ENCODE assay signal across 22 cellular contexts in the genomic region with DNA sequence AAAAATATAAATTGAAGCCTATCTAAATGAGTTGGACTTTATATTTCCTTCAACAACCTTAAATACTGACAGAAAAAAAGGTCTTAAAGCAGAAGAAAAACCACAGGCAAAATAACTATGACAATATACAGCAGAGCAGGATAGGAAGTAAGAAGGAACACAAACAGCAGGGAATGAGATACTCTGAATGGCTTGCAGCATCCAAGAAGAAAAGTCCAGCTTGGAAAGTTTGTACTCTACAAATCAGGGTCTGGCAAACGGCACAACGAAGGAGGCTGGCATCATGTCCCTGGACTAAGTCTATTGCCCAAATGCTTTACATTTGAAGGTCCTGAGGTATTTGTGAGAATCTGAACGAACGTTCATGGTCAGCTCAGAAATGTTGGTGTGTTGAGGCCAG.
DNase-seq lines count a peak whose midpoint lies in the region; ATAC-seq, FAIRE-seq and TF ChIP-seq lines count a peak whose summit lies in the region.
"Had no signal": no experiment of that assay in that cellular context is flagged by ENCODE, and none has a peak within 500 bp of the region (broad histone marks: within the 10 kb centered on the region; RNA-seq: fewer than 3 reads in every experiment).

No MANE protein-coding gene starts in this region.

- no peaks in the 10 kb centered on the region for H3K9me2 ChIP-seq in hepatocyte (replicated peaks; ENCODE audit: insufficient read depth)
- H3K9me2 ChIP-seq: SK-N-SH had no signal

- no peak for FAIRE-seq in astrocyte (lab: Jason Lieb, UNC)
- FAIRE-seq: GM19239, H54 had no signal

- no peak overlapping the region for H3K27ac Mint-ChIP-seq in astrocyte (ENCODE audit: unreplicated experiment)
- no peak overlapping the region for H3K27ac Mint-ChIP-seq in stimulated activated effector memory CD8-positive, alpha-beta T cell treated with anti-CD3 and anti-CD28 coated beads, Interleukin-12 subunit alpha, Interleukin-12 subunit beta, amount 100 ng/mL, for 72 hours
- no peak overlapping the region for H3K27ac Mint-ChIP-seq in activated CD4-positive, alpha-beta T cell treated with anti-CD3 and anti-CD28 coated beads, Interleukin-2, amount 10 ng/mL, durations not matched to agents 24 days and 14 days
- H3K27ac Mint-ChIP-seq: CD8-positive, alpha-beta memory T cell had no signal

- no peaks in the 10 kb centered on the region for H3K27me3 Mint-ChIP-seq in astrocyte (ENCODE audit: low read depth, unreplicated experiment)
- H3K27me3 Mint-ChIP-seq in activated CD4-positive, alpha-beta T cell treated with anti-CD3 and anti-CD28 coated beads, Interleukin-2, amount 10 ng/mL, durations not matched to agents 24 days and 14 days, result no peaks in the 10 kb centered on the region
- H3K27me3 Mint-ChIP-seq: CD8-positive, alpha-beta memory T cell had no signal

- 66% methylated on average over 4 of the region's 4 CpGs for WGBS in hepatocyte (ENCODE audit: low lambda C conversion rate, missing lambda C conversion rate)

- H2AFZ ChIP-seq in astrocyte (ENCODE audit: low read depth, low read length) (peak overlapping the region; percentile 30), hepatocyte (peak overlapping the region; percentile 10)

- H3K36me3 ChIP-seq in astrocyte (ENCODE audit: insufficient read depth, low read length), result no peaks in the 10 kb centered on the region
- H3K36me3 ChIP-seq in hepatocyte (replicated peaks; ENCODE audit: insufficient read depth, low read depth), result no peaks in the 10 kb centered on the region
- no peaks in the 10 kb centered on the region for H3K36me3 ChIP-seq in rectal smooth muscle tissue (ENCODE audit: control insufficient read depth, insufficient read depth, low read length)

- DNase-seq in AG10803 (ENCODE audit: low read depth) (peak; percentile 42), astrocyte (ENCODE audit: low read depth) (no peak), hepatocyte (ENCODE audit: low spot score) (peak; percentile 6), SKM-1 treated with dmso at 0.1 percent for 144 hours (lab: John Stamatoyannopoulos, UW; ENCODE audit: unreplicated experiment) (no peak)
- no peak for DNase-seq in stimulated activated effector memory CD8-positive, alpha-beta T cell treated with anti-CD3 and anti-CD28 coated beads, Interleukin-12 subunit alpha, Interleukin-12 subunit beta, amount 100 ng/mL, for 72 hours (ENCODE audit: low spot score in 2 of 2)
- no peak for DNase-seq in activated CD4-positive, alpha-beta T cell treated with anti-CD3 and anti-CD28 coated beads, Interleukin-2, amount 10 ng/mL, durations not matched to agents 24 days and 14 days
- DNase-seq: Calu3; CD8-positive, alpha-beta memory T cell; DMS53; GDM1; Karpas-422; NCI-H1417; NCI-H187; NCI-H526; PC-3; SHP77 treated with DMSO at 0.1 percent for 48 hours; SK-N-SH had no signal

- H3K9ac ChIP-seq in astrocyte (ENCODE audit: low read length), result no peak overlapping the region
- peak overlapping the region; percentile 47 for H3K9ac ChIP-seq in rectal smooth muscle tissue (ENCODE audit: low read length)
- H3K9ac ChIP-seq: SK-N-SH had no signal

- H3K9me3 ChIP-seq in astrocyte (ENCODE audit: insufficient read depth, low read depth, low read length) (no peaks in the 10 kb centered on the region), hepatocyte (ENCODE audit: low read depth) (no peaks in the 10 kb centered on the region)
- H3K9me3 ChIP-seq: SK-N-SH had no signal

- H3K4me2 ChIP-seq in astrocyte (ENCODE audit: low read length), result no peak overlapping the region
- H3K4me2 ChIP-seq in hepatocyte, result no peak overlapping the region
- H3K4me2 ChIP-seq: SK-N-SH had no signal

- TF ChIP-seq CTCF in AG10803 (conservative IDR thresholded peaks at IDR 0.05; ENCODE audit: low read length) (no peak), astrocyte (IDR thresholded peaks at IDR 0.05; ENCODE audit: insufficient read depth, low read depth, low read length) (no peak), hepatocyte (IDR thresholded peaks at IDR 0.05; ENCODE audit: poor library complexity) (no peak)

- no peaks in the 10 kb centered on the region for H3K36me3 Mint-ChIP-seq in astrocyte (ENCODE audit: low read depth, unreplicated experiment)
- H3K36me3 Mint-ChIP-seq in stimulated activated effector memory CD8-positive, alpha-beta T cell treated with anti-CD3 and anti-CD28 coated beads, Interleukin-12 subunit alpha, Interleukin-12 subunit beta, amount 100 ng/mL, for 72 hours, result no peaks in the 10 kb centered on the region
- H3K36me3 Mint-ChIP-seq in activated CD4-positive, alpha-beta T cell treated with anti-CD3 and anti-CD28 coated beads, Interleukin-2, amount 10 ng/mL, durations not matched to agents 24 days and 14 days (ENCODE audit: low read depth), result no peaks in the 10 kb centered on the region
- H3K36me3 Mint-ChIP-seq: CD8-positive, alpha-beta memory T cell had no signal

- H3K4me1 Mint-ChIP-seq in astrocyte (ENCODE audit: low read depth, unreplicated experiment), result no peaks in the 10 kb centered on the region
- H3K4me1 Mint-ChIP-seq in stimulated activated effector memory CD8-positive, alpha-beta T cell treated with anti-CD3 and anti-CD28 coated beads, Interleukin-12 subunit alpha, Interleukin-12 subunit beta, amount 100 ng/mL, for 72 hours, result no peaks in the 10 kb centered on the region
- H3K4me1 Mint-ChIP-seq in activated CD4-positive, alpha-beta T cell treated with anti-CD3 and anti-CD28 coated beads, Interleukin-2, amount 10 ng/mL, durations not matched to agents 24 days and 14 days, result no peaks in the 10 kb centered on the region
- H3K4me1 Mint-ChIP-seq: CD8-positive, alpha-beta memory T cell had no signal

- ATAC-seq in stimulated activated effector memory CD8-positive, alpha-beta T cell treated with anti-CD3 and anti-CD28 coated beads, Interleukin-12 subunit alpha, Interleukin-12 subunit beta, amount 100 ng/mL, for 72 hours, result no peak
- no peak for ATAC-seq in HG02885 (IDR thresholded peaks at IDR 0.05; ENCODE audit: poor library complexity, unreplicated experiment)
- ATAC-seq: PC-3 had no signal

- H3K27ac ChIP-seq in astrocyte (ENCODE audit: low read depth, low read length) (no peak overlapping the region), hepatocyte (peak overlapping the region; percentile 40), rectal smooth muscle tissue (ENCODE audit: low read depth, low read length) (peak overlapping the region; percentile 48)
- H3K27ac ChIP-seq: C4-2B had no signal

- H3K4me3 ChIP-seq in AG10803 (ENCODE audit: low read length) (no peak overlapping the region), astrocyte (ENCODE audit: insufficient read depth, low read depth, low read length) (no peak overlapping the region), hepatocyte (no peak overlapping the region), rectal smooth muscle tissue (ENCODE audit: low read length) (no peak overlapping the region)

- no peak overlapping the region for H3K4me3 Mint-ChIP-seq in astrocyte (ENCODE audit: unreplicated experiment)
- H3K4me3 Mint-ChIP-seq in stimulated activated effector memory CD8-positive, alpha-beta T cell treated with anti-CD3 and anti-CD28 coated beads, Interleukin-12 subunit alpha, Interleukin-12 subunit beta, amount 100 ng/mL, for 72 hours, result no peak overlapping the region
- no peak overlapping the region for H3K4me3 Mint-ChIP-seq in activated CD4-positive, alpha-beta T cell treated with anti-CD3 and anti-CD28 coated beads, Interleukin-2, amount 10 ng/mL, durations not matched to agents 24 days and 14 days
- H3K4me3 Mint-ChIP-seq: CD8-positive, alpha-beta memory T cell had no signal

- H4K20me1 ChIP-seq in astrocyte (ENCODE audit: insufficient read depth, low read length) (no peaks in the 10 kb centered on the region), hepatocyte (ENCODE audit: insufficient read depth, poor library complexity, severe bottlenecking) (no peaks in the 10 kb centered on the region)

- H3K79me2 ChIP-seq in astrocyte (ENCODE audit: insufficient read depth, low read length) (no peaks in the 10 kb centered on the region), hepatocyte (no peaks in the 10 kb centered on the region)

- H3K4me1 ChIP-seq in astrocyte (ENCODE audit: insufficient read depth, low read length), result no peaks in the 10 kb centered on the region
- H3K4me1 ChIP-seq in hepatocyte (ENCODE audit: insufficient read depth), result no peaks in the 10 kb centered on the region
- H3K4me1 ChIP-seq in rectal smooth muscle tissue (ENCODE audit: control insufficient read depth, insufficient read depth, low read length), result peaks cover 4% of the 10 kb centered on the region

- H3K27me3 ChIP-seq in astrocyte (ENCODE audit: insufficient read depth, low read length), result no peaks in the 10 kb centered on the region
- H3K27me3 ChIP-seq in hepatocyte, result no peaks in the 10 kb centered on the region
- no peaks in the 10 kb centered on the region for H3K27me3 ChIP-seq in rectal smooth muscle tissue (ENCODE audit: control insufficient read depth, insufficient read depth, low read length)

- no peaks in the 10 kb centered on the region for H3K9me3 Mint-ChIP-seq in astrocyte (ENCODE audit: unreplicated experiment)
- peaks cover 19% of the 10 kb centered on the region for H3K9me3 Mint-ChIP-seq in stimulated activated effector memory CD8-positive, alpha-beta T cell treated with anti-CD3 and anti-CD28 coated beads, Interleukin-12 subunit alpha, Interleukin-12 subunit beta, amount 100 ng/mL, for 72 hours
- H3K9me3 Mint-ChIP-seq in activated CD4-positive, alpha-beta T cell treated with anti-CD3 and anti-CD28 coated beads, Interleukin-2, amount 10 ng/mL, durations not matched to agents 24 days and 14 days, result no peaks in the 10 kb centered on the region

- intact Hi-C loops in activated CD4-positive, alpha-beta T cell treated with anti-CD3 and anti-CD28 coated beads, Interleukin-2, amount 10 ng/mL, durations not matched to agents 24 days and 14 days (cut with micrococcal nuclease), result no loop called here

Comparison
In these comparisons a context has a peak if more than half of its experiments do, and no peak if none do; other contexts are left out.
1. DNase-seq: peak in AG10803 (single experiment) and hepatocyte (single experiment); none in astrocyte (single experiment), stimulated activated effector memory CD8-positive, alpha-beta T cell treated with anti-CD3 and anti-CD28 coated beads, Interleukin-12 subunit alpha, Interleukin-12 subunit beta, amount 100 ng/mL, for 72 hours (0 of 2), SKM-1 treated with dmso at 0.1 percent for 144 hours (single experiment) and activated CD4-positive, alpha-beta T cell treated with anti-CD3 and anti-CD28 coated beads, Interleukin-2, amount 10 ng/mL, durations not matched to agents 24 days and 14 days (single experiment).